Comparison of ENCODE assay signal across 20 cellular contexts in genomic region chr13:86920960-86921359, GRCh38.
A peak's percentile ranks its signal among the peaks of the same experiment; 100 is the strongest.
DNase-seq lines count a peak whose midpoint lies in the region; ATAC-seq, FAIRE-seq and TF ChIP-seq lines count a peak whose summit lies in the region.
"Had no signal": no experiment of that assay in that cellular context is flagged by ENCODE, and none has a peak within 500 bp of the region (broad histone marks: within the 10 kb centered on the region; RNA-seq: fewer than 3 reads in every experiment).

No MANE protein-coding gene starts in this region.

- H3K79me1 ChIP-seq in IMR-90 (ENCODE audit: low read depth in 1 of 2, low read length in 2 of 2) = no peaks in the 10 kb centered on the region

- H3K9ac ChIP-seq in IMR-90 (ENCODE audit: low read depth, low read length) (no peak overlapping the region), K562 (ENCODE audit: insufficient read depth in 1 of 2, low read depth in 2 of 2, low read length in 2 of 2) (no peak overlapping the region)
- H3K9ac ChIP-seq: BLaER1 treated with 17β-estradiol and CSF1 and Interleukin-3, amounts not matched to agents 10 nM and 100 nM had no signal

- TF ChIP-seq CTCF in A549 (IDR thresholded peaks at IDR 0.05) (no peak), IMR-90 (conservative IDR thresholded peaks at IDR 0.05; ENCODE audit: low read depth, low read length) (no peak), K562 (IDR thresholded peaks at IDR 0.05 in 2 of 3, conservative IDR thresholded peaks at IDR 0.05 in 1 of 3; ENCODE audit: insufficient read depth in 2 of 3, low read depth in 1 of 3, low read length in 3 of 3) (no peak)

- H3K27ac ChIP-seq in A549 (no peak overlapping the region), IMR-90 (ENCODE audit: insufficient read depth, low read length) (no peak overlapping the region), K562 (ENCODE audit: extremely low read depth, low read depth, low read length) (no peak overlapping the region)
- H3K27ac ChIP-seq: BLaER1 treated with 17β-estradiol and CSF1 and Interleukin-3, amounts not matched to agents 10 nM and 100 nM; C4-2B had no signal

- H2BK120ac ChIP-seq in IMR-90 (ENCODE audit: low read depth, low read length) = no peak overlapping the region

- no peak for TF ChIP-seq EP300 in A549 (IDR thresholded peaks at IDR 0.05)
- no peak for TF ChIP-seq EP300 in K562 (IDR thresholded peaks at IDR 0.05; ENCODE audit: low read length)

- no peak for FAIRE-seq in A549 (lab: Jason Lieb, UNC)
- no peak for FAIRE-seq in K562 (lab: Jason Lieb, UNC)
- peak; percentile 39 for FAIRE-seq in endometrium (lab: Jason Lieb, UNC)
- FAIRE-seq: D721Med, GM12891, GM19239 had no signal

- dilution Hi-C loops in IMR-90 (cut with HindIII; ENCODE audit: low sequenced_read_pairs, unreplicated experiment) = no loop called here

- H3K27me3 ChIP-seq in IMR-90 (ENCODE audit: control insufficient read depth, insufficient read depth, low read length) (no peaks in the 10 kb centered on the region), K562 (ENCODE audit: control insufficient read depth in 2 of 2, insufficient read depth in 2 of 2, low read length in 2 of 2) (no peaks in the 10 kb centered on the region)
- H3K27me3 ChIP-seq: BLaER1 treated with 17β-estradiol and CSF1 and Interleukin-3, amounts not matched to agents 10 nM and 100 nM had no signal

- no peak overlapping the region for H3K18ac ChIP-seq in IMR-90 (ENCODE audit: low read depth, low read length)

- no peak overlapping the region for H2AK9ac ChIP-seq in IMR-90 (replicated peaks; ENCODE audit: low read depth, low read length, poor library complexity)

- TF ChIP-seq POLR2A in A549 (IDR thresholded peaks at IDR 0.05; ENCODE audit: low read length) (no peak), IMR-90 (IDR thresholded peaks at IDR 0.05; ENCODE audit: low read depth, low read length) (no peak), K562 (conservative IDR thresholded peaks at IDR 0.05) (no peak)

- DNase-seq in A549 (ENCODE audit: low read depth in 1 of 2, low spot score in 1 of 2) (no peak), IMR-90 (no peak), K562 (ENCODE audit: extremely low read depth in 1 of 4, low spot score in 3 of 4) (no peak), NCI-H2081 (lab: John Stamatoyannopoulos, UW) (no peak), NCI-H2227 treated with DMSO at 0.1 percent for 48 hours (lab: John Stamatoyannopoulos, UW) (no peak), KG1 (lab: John Stamatoyannopoulos, UW) (no peak)
- no peak for DNase-seq in activated naive CD8-positive, alpha-beta T cell treated with anti-CD3 and anti-CD28 coated beads, Interleukin-2, amount 50 U/mL, for 24 hours
- DNase-seq: 8988T; Caco-2; Calu3; CD4-positive, alpha-beta T cell; CD8-positive, alpha-beta T cell; DMS79 treated with DMSO at 0.1 percent for 48 hours had no signal

- H3K4me1 Mint-ChIP-seq in activated naive CD8-positive, alpha-beta T cell treated with anti-CD3 and anti-CD28 coated beads, Interleukin-2, amount 50 U/mL, for 24 hours = no peaks in the 10 kb centered on the region
- H3K4me1 Mint-ChIP-seq: B cell had no signal

- no peak overlapping the region for H3K4me2 ChIP-seq in A549
- H3K4me2 ChIP-seq in IMR-90 (ENCODE audit: low read depth, low read length) = no peak overlapping the region
- no peak overlapping the region for H3K4me2 ChIP-seq in K562 (ENCODE audit: insufficient read depth, low read length)
- H3K4me2 ChIP-seq: BLaER1 treated with 17β-estradiol and CSF1 and Interleukin-3, amounts not matched to agents 10 nM and 100 nM had no signal

- H4K8ac ChIP-seq in IMR-90 (ENCODE audit: low read depth in 2 of 2, low read length in 2 of 2) = no peak overlapping the region

- H2BK5ac ChIP-seq in IMR-90 (ENCODE audit: low read depth, low read length, poor library complexity, severe bottlenecking) = no peak overlapping the region

- H2AK5ac ChIP-seq in IMR-90 (ENCODE audit: low read depth, low read length) = no peak overlapping the region

- H4K91ac ChIP-seq in IMR-90 (ENCODE audit: insufficient read depth, low read depth, low read length) = no peak overlapping the region

- no peaks in the 10 kb centered on the region for H3K27me3 Mint-ChIP-seq in activated naive CD8-positive, alpha-beta T cell treated with anti-CD3 and anti-CD28 coated beads, Interleukin-2, amount 50 U/mL, for 24 hours
- H3K27me3 Mint-ChIP-seq: B cell; CD4-positive, alpha-beta T cell had no signal

- CTCF ChIA-PET in A549 (lab: Yijun Ruan, JAX) = no interaction called here
- CTCF ChIA-PET in IMR-90 (lab: Yijun Ruan, JAX) = interaction anchor here (1.1 kb wide), 1 partner anchor 12 kb away, joined by 3 read pairs; no protein-coding TSS in a partner anchor
- CTCF ChIA-PET in K562 (lab: Yijun Ruan, JAX; ENCODE audit: low intra/inter-chr PET ratio) = no interaction called here

- H4K20me1 ChIP-seq in IMR-90 (ENCODE audit: insufficient read depth, low read length) (no peaks in the 10 kb centered on the region), K562 (replicated peaks; ENCODE audit: control insufficient read depth, insufficient read depth, low read length) (no peaks in the 10 kb centered on the region)
- H4K20me1 ChIP-seq: BLaER1 treated with 17β-estradiol and CSF1 and Interleukin-3, amounts not matched to agents 10 nM and 100 nM had no signal

- H2BK20ac ChIP-seq in IMR-90 (ENCODE audit: low read depth, low read length) = no peak overlapping the region

- no peaks in the 10 kb centered on the region for H3K4me1 ChIP-seq in A549
- 0 out of 2 replicates have a peak, but pooled peaks cover 2% of the 10 kb centered on the region for H3K4me1 ChIP-seq in IMR-90 (ENCODE audit: control insufficient read depth, insufficient read depth, low read length)
- no peaks in the 10 kb centered on the region for H3K4me1 ChIP-seq in K562 (replicated peaks in 1 of 2; ENCODE audit: control insufficient read depth in 2 of 2, insufficient read depth in 2 of 2, low read length in 2 of 2)
- H3K4me1 ChIP-seq: Caco-2 had no signal

- H2AFZ ChIP-seq in IMR-90 (replicated peaks; ENCODE audit: low read length, poor library complexity) = no peak overlapping the region
- H2AFZ ChIP-seq in K562 (ENCODE audit: low read depth, low read length) = no peak overlapping the region

- in situ Hi-C loops in IMR-90 (cut with MboI; ENCODE audit: low sequenced_read_pairs) = no loop called here
- in situ Hi-C loops in K562 (cut with MboI) = no loop called here

- no peaks in the 10 kb centered on the region for H3K36me3 Mint-ChIP-seq in activated naive CD8-positive, alpha-beta T cell treated with anti-CD3 and anti-CD28 coated beads, Interleukin-2, amount 50 U/mL, for 24 hours (ENCODE audit: low read depth)
- H3K36me3 Mint-ChIP-seq: CD8-positive, alpha-beta T cell had no signal

- no peaks in the 10 kb centered on the region for H3K9me1 ChIP-seq in IMR-90 (ENCODE audit: insufficient read depth, low read length)
- no peaks in the 10 kb centered on the region for H3K9me1 ChIP-seq in K562 (ENCODE audit: control insufficient read depth, insufficient read depth, low read length)

- no peak overlapping the region for H3K27ac Mint-ChIP-seq in activated naive CD8-positive, alpha-beta T cell treated with anti-CD3 and anti-CD28 coated beads, Interleukin-2, amount 50 U/mL, for 24 hours
- H3K27ac Mint-ChIP-seq: B cell; CD4-positive, alpha-beta T cell; CD8-positive, alpha-beta T cell had no signal

- WGBS in A549 (ENCODE audit: missing lambda C conversion rate) = 26% methylated on average over 1 of the region's 1 CpG
- no CpG with 5 or more reads among the region's 1 CpG for WGBS in IMR-90 (ENCODE audit: extremely low coverage in 2 of 2, insufficient read length in 1 of 2), 2 experiments
- 0% methylated on average over 1 of the region's 1 CpG for WGBS in K562 (ENCODE audit: insufficient coverage, low coverage, missing lambda C conversion rate)

- no peak overlapping the region for H3K23ac ChIP-seq in IMR-90 (ENCODE audit: low read depth, low read length)

- H3K79me2 ChIP-seq in K562 (ENCODE audit: control insufficient read depth, insufficient read depth, low read length) = no peaks in the 10 kb centered on the region

- H3K4me3 Mint-ChIP-seq in activated naive CD8-positive, alpha-beta T cell treated with anti-CD3 and anti-CD28 coated beads, Interleukin-2, amount 50 U/mL, for 24 hours = no peak overlapping the region
- H3K4me3 Mint-ChIP-seq: B cell; CD4-positive, alpha-beta T cell; CD8-positive, alpha-beta T cell had no signal

- no peak for TF ChIP-seq RAD21 in A549 (conservative IDR thresholded peaks at IDR 0.05 in 1 of 2, IDR thresholded peaks at IDR 0.05 in 1 of 2)
- TF ChIP-seq RAD21 in IMR-90 (IDR thresholded peaks at IDR 0.05; ENCODE audit: low read length) = no peak
- no peak for TF ChIP-seq RAD21 in K562 (CRISPR knock-in tag; conservative IDR thresholded peaks at IDR 0.05 in 1 of 2, IDR thresholded peaks at IDR 0.05 in 1 of 2)

- no peak overlapping the region for H3K56ac ChIP-seq in IMR-90 (ENCODE audit: extremely low read depth, insufficient read depth, low read length)

- BruUV-seq in IMR-90 (replicated peaks; lab: Mats Ljungman, UMichigan) = no TSS peak
- no TSS peak for BruUV-seq in K562 (replicated peaks; lab: Mats Ljungman, UMichigan)

- POLR2A ChIA-PET in A549 (lab: Yijun Ruan, JAX) (no interaction called here), IMR-90 (lab: Charles Lee; ENCODE audit: unreplicated experiment) (no interaction called here), K562 (lab: Yijun Ruan, JAX) (no interaction called here)

- no peak for ATAC-seq in A549
- no peak for ATAC-seq in IMR-90 (ENCODE audit: low read depth)
- no peak for ATAC-seq in K562
- no peak for ATAC-seq in activated naive CD8-positive, alpha-beta T cell treated with anti-CD3 and anti-CD28 coated beads, Interleukin-2, amount 50 U/mL, for 24 hours
- ATAC-seq: CD8-positive, alpha-beta T cell had no signal

- no peaks in the 10 kb centered on the region for H3K9me3 ChIP-seq in A549
- H3K9me3 ChIP-seq in IMR-90 (ENCODE audit: control insufficient read depth, insufficient read depth, low read length) = no peaks in the 10 kb centered on the region
- H3K9me3 ChIP-seq in K562 (replicated peaks; ENCODE audit: control insufficient read depth, insufficient read depth, low read depth, low read length) = no peaks in the 10 kb centered on the region
- H3K9me3 ChIP-seq: BLaER1 treated with 17β-estradiol and CSF1 and Interleukin-3, amounts not matched to agents 10 nM and 100 nM; Caco-2 had no signal

- peaks cover 11% of the 10 kb centered on the region for H3K9me3 Mint-ChIP-seq in activated naive CD8-positive, alpha-beta T cell treated with anti-CD3 and anti-CD28 coated beads, Interleukin-2, amount 50 U/mL, for 24 hours

- intact Hi-C loops in IMR-90 (cut with micrococcal nuclease) = no loop called here
- intact Hi-C loops in K562 (cut with micrococcal nuclease) = no loop called here

- H3K4ac ChIP-seq in IMR-90 (ENCODE audit: low read depth, low read length) = no peak overlapping the region

- no peak overlapping the region for H4K5ac ChIP-seq in IMR-90 (ENCODE audit: low read depth, low read length)

- H2BK15ac ChIP-seq in IMR-90 (ENCODE audit: low read depth, low read length) = no peak overlapping the region

- H3K4me3 ChIP-seq in A549 (no peak overlapping the region), IMR-90 (ENCODE audit: insufficient read depth, low read depth, low read length) (no peak overlapping the region), K562 (no peak overlapping the region)
- H3K4me3 ChIP-seq: BLaER1 treated with 17β-estradiol and CSF1 and Interleukin-3, amounts not matched to agents 10 nM and 100 nM had no signal

- H3K36me3 ChIP-seq in IMR-90 (ENCODE audit: control insufficient read depth, insufficient read depth, low read length) (no peaks in the 10 kb centered on the region), K562 (ENCODE audit: control insufficient read depth, insufficient read depth, low read length) (no peaks in the 10 kb centered on the region)
- H3K36me3 ChIP-seq: BLaER1 treated with 17β-estradiol and CSF1 and Interleukin-3, amounts not matched to agents 10 nM and 100 nM had no signal

- no peak overlapping the region for H3K14ac ChIP-seq in IMR-90 (replicated peaks; ENCODE audit: low read depth, low read length)

Comparison
In these comparisons a context has a peak if more than half of its experiments do, and no peak if none do; other contexts are left out.
1. Of the 35 proteins assayed by ChIP-seq in both K562 and A549: peak only in K562: none; only in A549: MAFK; in both: none; in neither: 34.